Comparison of ENCODE assay signal across 9 cellular contexts in the genomic region with DNA sequence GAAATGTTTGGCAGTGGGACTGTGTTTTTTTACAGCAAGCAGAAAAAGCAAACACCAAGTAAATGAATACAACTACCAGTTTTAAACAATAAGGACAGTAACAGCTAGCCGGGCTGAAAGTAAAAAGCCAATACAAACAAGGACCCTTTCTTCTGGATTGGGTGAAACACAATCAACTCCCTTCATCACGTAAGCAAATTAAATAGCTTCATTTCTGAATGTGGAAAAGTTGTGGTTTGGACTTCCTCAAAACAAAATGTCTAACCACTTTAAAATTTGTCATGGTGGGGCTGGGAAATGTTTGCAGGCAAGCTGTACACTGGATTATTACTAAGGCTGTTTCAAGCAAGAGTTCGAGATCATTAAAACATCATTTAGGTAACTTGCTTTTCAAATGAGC. TPM values are rescaled to one million over a fixed set of nuclear protein-coding genes. Genes with fewer than 3 reads are reported as not detected.
DNase-seq lines count a peak whose midpoint lies in the region; ATAC-seq and TF ChIP-seq lines count a peak whose summit lies in the region.
"Had no signal": no experiment of that assay in that cellular context is flagged by ENCODE, and none has a peak within 500 bp of the region (broad histone marks: within the 10 kb centered on the region; RNA-seq: fewer than 3 reads in every experiment).

No MANE protein-coding gene starts in this region.

- no peaks in the 10 kb centered on the region for H3K9me2 ChIP-seq in GM23248 (ENCODE audit: insufficient read depth)

- intact Hi-C loops in sigmoid colon (cut with DNase I) (no loop called here), tibial artery (cut with DNase I; ENCODE audit: low total_unique reads) (no loop called here)

- 22 to 26% methylated on average over 3 of the region's 3 CpGs for WGBS in GM23248 (ENCODE audit: low coverage in 1 of 2, low lambda C conversion rate in 2 of 2, missing lambda C conversion rate in 2 of 2), 2 experiments
- WGBS in sigmoid colon, 2 donors: 32 to 58% methylated on average over 3 of the region's 3 CpGs

- H3K4me1 ChIP-seq in GM23248 (ENCODE audit: insufficient read depth): peaks cover 59% of the 10 kb centered on the region
- H3K4me1 ChIP-seq in SJSA1 (replicated peaks): peaks cover 70% of the 10 kb centered on the region
- peaks cover 0 to 69% (median 57%) of the 10 kb centered on the region in 4 donors for H3K4me1 ChIP-seq in sigmoid colon
- peaks cover 0 to 24% (median 13%) of the 10 kb centered on the region in 4 donors for H3K4me1 ChIP-seq in tibial artery

- H4K20me1 ChIP-seq in GM23248 (ENCODE audit: insufficient read depth): no peaks in the 10 kb centered on the region

- H3K36me3 ChIP-seq in GM23248 (ENCODE audit: low read depth) (peaks cover 37% of the 10 kb centered on the region), SJSA1 (peaks cover 67% of the 10 kb centered on the region), sigmoid colon (peaks cover 4 to 36% (median 7%) of the 10 kb centered on the region in 4 donors), tibial artery (peaks cover 17 to 75% (median 48%) of the 10 kb centered on the region in 3 donors)

- H3K79me2 ChIP-seq in GM23248 (ENCODE audit: insufficient read depth): 0 out of 2 replicates have a peak, but pooled peaks cover 7% of the 10 kb centered on the region

- peak overlapping the region; percentile 19 for H3K9ac ChIP-seq in GM23248
- H3K9ac ChIP-seq: KMS-11 had no signal

- H2AFZ ChIP-seq in GM23248: peak overlapping the region; percentile 24; the same call in 1 of the 2 replicates

- no peak for TF ChIP-seq POLR2A in sigmoid colon (IDR thresholded peaks at IDR 0.05)

- no peak for ATAC-seq in GM19467 (IDR thresholded peaks at IDR 0.05; ENCODE audit: unreplicated experiment)
- no peak for ATAC-seq in GM18867 (IDR thresholded peaks at IDR 0.05; ENCODE audit: unreplicated experiment)

- H3K27ac ChIP-seq in GM23248: peak overlapping the region; percentile 72
- H3K27ac ChIP-seq in SJSA1: peak overlapping the region; percentile 57
- H3K27ac ChIP-seq in sigmoid colon: peak overlapping the region; percentile 49 to 77 (median 71)
- H3K27ac ChIP-seq in tibial artery: peak overlapping the region in 1 of 2 donors; percentile 5
- H3K27ac ChIP-seq: KMS-11 had no signal

- peak overlapping the region; percentile 63 for H3K4me2 ChIP-seq in GM23248 (ENCODE audit: unreplicated experiment)
- H3K4me2 ChIP-seq: KMS-11 had no signal

- in situ Hi-C loops in GM23248 (cut with MboI): no loop called here

- DNase-seq in GM23248: peak; percentile 75
- DNase-seq in SJSA1 (ENCODE audit: low read depth in 1 of 2, low spot score in 2 of 2): peak in 1 of 2 experiments; percentile 65
- DNase-seq in fibroblast of gingiva (ENCODE audit: low read depth): peak; percentile 24
- DNase-seq in sigmoid colon: no peak
- no peak for DNase-seq in GM10266 (ENCODE audit: extremely low spot score)
- no peak for DNase-seq in tibial artery

- H3F3A ChIP-seq in GM23248 (ENCODE audit: insufficient read depth): peaks cover 51% of the 10 kb centered on the region

- TF ChIP-seq EP300 in sigmoid colon (IDR thresholded peaks at IDR 0.05): no peak

- peak overlapping the region; percentile 20; the same call in 1 of the 2 replicates for H3K4me3 ChIP-seq in GM23248
- H3K4me3 ChIP-seq in SJSA1: no peak overlapping the region
- H3K4me3 ChIP-seq in sigmoid colon: no peak overlapping the region
- no peak overlapping the region for H3K4me3 ChIP-seq in tibial artery

- H3K27me3 ChIP-seq in GM23248 (replicated peaks; ENCODE audit: insufficient read depth): no peaks in the 10 kb centered on the region
- no peaks in the 10 kb centered on the region for H3K27me3 ChIP-seq in SJSA1 (replicated peaks)
- H3K27me3 ChIP-seq in sigmoid colon: no peaks in the 10 kb centered on the region
- no peaks in the 10 kb centered on the region for H3K27me3 ChIP-seq in tibial artery

- H3K9me3 ChIP-seq in GM23248 (ENCODE audit: low read depth): no peaks in the 10 kb centered on the region
- no peaks in the 10 kb centered on the region for H3K9me3 ChIP-seq in SJSA1 (replicated peaks)
- no peaks in the 10 kb centered on the region for H3K9me3 ChIP-seq in sigmoid colon
- no peaks in the 10 kb centered on the region for H3K9me3 ChIP-seq in tibial artery

- TF ChIP-seq CTCF in sigmoid colon (IDR thresholded peaks at IDR 0.05) (no peak), GM10266 (IDR thresholded peaks at IDR 0.05; ENCODE audit: control insufficient read depth, insufficient read depth, low read depth, missing control alignments) (no peak), tibial artery (IDR thresholded peaks at IDR 0.05) (no peak)

RNA-seq across cellular contexts. Expression of a gene that starts 47.4 kb away (rescaled TPM):
- 11.7 and 14.7 TPM in 2 replicates for total RNA-seq in GM23248 (2014; rRNA removed; shearing (Covaris generic))
- polyA plus RNA-seq in GM23248 (2016; fragmentation: Nextera tagmentation; extraction: Ambion mirVana): 9.7 and 11.5 TPM in 2 replicates
- 28.6 and 43.9 TPM in 2 replicates for total RNA-seq in SJSA1 (2014; rRNA removed; shearing (Covaris generic))
- total RNA-seq in sigmoid colon: 10 to 100 TPM; 12.8 to 42.9 (median 16.3) TPM
- 10 to 100 TPM; 12.5 to 18.1 (median 13.8) TPM for polyA plus RNA-seq in sigmoid colon

RNA-seq across cellular contexts. Expression of a gene that starts 48.7 kb away (rescaled TPM):
- 23.4 and 26.4 TPM in 2 replicates for total RNA-seq in GM23248 (2014; rRNA removed; shearing (Covaris generic))
- polyA plus RNA-seq in GM23248 (2016; fragmentation: Nextera tagmentation; extraction: Ambion mirVana) (42.1 TPM in 2 replicates), sigmoid colon (10 to 100 TPM in 1 of 3 donors, 1 to 10 TPM in 2; 6.0 to 25.2 (median 7.9) TPM)
- total RNA-seq in SJSA1 (2014; rRNA removed; shearing (Covaris generic)): 23.1 and 29.5 TPM in 2 replicates
- total RNA-seq in sigmoid colon: 10 to 100 TPM; 26.7 to 54.6 (median 35.1) TPM

RNA-seq across cellular contexts. Expression of a gene that starts 51.7 kb away (rescaled TPM):
- total RNA-seq in GM23248 (2014; rRNA removed; shearing (Covaris generic)): 237 and 241 TPM in 2 replicates
- 74.8 and 77.3 TPM in 2 replicates for polyA plus RNA-seq in GM23248 (2016; fragmentation: Nextera tagmentation; extraction: Ambion mirVana)
- total RNA-seq in SJSA1 (2014; rRNA removed; shearing (Covaris generic)): 111 and 170 TPM in 2 replicates
- 10 to 100 TPM; 72.4 to 85.3 (median 76.0) TPM for total RNA-seq in sigmoid colon
- 10 to 100 TPM; 21.6 to 37.5 (median 31.3) TPM for polyA plus RNA-seq in sigmoid colon

Comparison
In these comparisons a context has a peak if more than half of its experiments do, and no peak if none do; other contexts are left out.
1. DNase-seq: peak in GM23248 (single experiment) and fibroblast of gingiva (single experiment); none in sigmoid colon (single experiment), GM10266 (single experiment) and tibial artery (0 of 2).